In genomic region chr10:86899670-86900276, GRCh38 we compare ENCODE assay signal across 9 cellular contexts. TPM values are rescaled to one million over a fixed set of nuclear protein-coding genes. Genes with fewer than 3 reads are reported as not detected.
DNase-seq lines count a peak whose midpoint lies in the region; ATAC-seq and TF ChIP-seq lines count a peak whose summit lies in the region.
"Had no signal": no experiment of that assay in that cellular context is flagged by ENCODE, and none has a peak within 500 bp of the region (broad histone marks: within the 10 kb centered on the region; RNA-seq: fewer than 3 reads in every experiment).

No MANE protein-coding gene starts in this region.

- 23% methylated on average over 9 of the region's 9 CpGs for WGBS in SK-N-SH (ENCODE audit: low lambda C conversion rate)

- no peaks in the 10 kb centered on the region for H4K20me1 ChIP-seq in SK-N-SH (ENCODE audit: insufficient read depth)
- H4K20me1 ChIP-seq: BLaER1 treated with 17β-estradiol and CSF1 and Interleukin-3, amounts not matched to agents 10 nM and 100 nM had no signal

- DNase-seq in NCI-H1417 (lab: John Stamatoyannopoulos, UW) (peak; percentile 3 to 60 (median 18)), NCI-H1417 treated with DMSO at 0.1 percent for 48 hours (lab: John Stamatoyannopoulos, UW) (no peak), SK-N-SH (peak; percentile 60), cardiac fibroblast (ENCODE audit: low read depth in 2 of 2) (peak; percentile 85 to 86), islet precursor cell (peak; percentile 69)
- DNase-seq in Jurkat, Clone E6-1 (ENCODE audit: low read depth, low spot score): peak; percentile 22
- peak; percentile 7 to 8 for DNase-seq in stimulated activated CD4-positive, alpha-beta T cell treated with anti-CD3 and anti-CD28 coated beads, Interleukin-1b, Interleukin-23, amount 100 ng/mL, for 1 hour (ENCODE audit: low read depth in 2 of 2)

- no peak overlapping the region for H3K9ac ChIP-seq in SK-N-SH
- H3K9ac ChIP-seq: BLaER1 treated with 17β-estradiol and CSF1 and Interleukin-3, amounts not matched to agents 10 nM and 100 nM had no signal

- peak; percentile 84 for TF ChIP-seq RAD21 in SK-N-SH (IDR thresholded peaks at IDR 0.05; ENCODE audit: low read length)

- ATAC-seq in GM21381 (IDR thresholded peaks at IDR 0.05; ENCODE audit: unreplicated experiment): no peak

- H3K9me2 ChIP-seq in SK-N-SH: no peaks in the 10 kb centered on the region

- H3K27me3 ChIP-seq in SK-N-SH (ENCODE audit: insufficient read depth): no peaks in the 10 kb centered on the region
- H3K27me3 ChIP-seq: BLaER1 treated with 17β-estradiol and CSF1 and Interleukin-3, amounts not matched to agents 10 nM and 100 nM had no signal

- peaks cover 43 to 44% of the 10 kb centered on the region in 2 experiments for H3K36me3 ChIP-seq in SK-N-SH (replicated peaks in 1 of 2; ENCODE audit: control insufficient read depth in 1 of 2, insufficient read depth in 2 of 2, low read length in 1 of 2)
- H3K36me3 ChIP-seq: BLaER1 treated with 17β-estradiol and CSF1 and Interleukin-3, amounts not matched to agents 10 nM and 100 nM had no signal

- H3K4me3 ChIP-seq in Jurkat, Clone E6-1 (ENCODE audit: low read length): no peak overlapping the region
- H3K4me3 ChIP-seq in SK-N-SH (ENCODE audit: low read depth in 2 of 2, low read length in 1 of 2) (no peak overlapping the region; a peak in 1 of 4 replicates), cardiac fibroblast (replicated peaks in 1 of 2; ENCODE audit: low read depth in 2 of 2, low read length in 2 of 2) (no peak overlapping the region)
- H3K4me3 ChIP-seq: BLaER1 treated with 17β-estradiol and CSF1 and Interleukin-3, amounts not matched to agents 10 nM and 100 nM had no signal

- H3F3A ChIP-seq in SK-N-SH (replicated peaks; ENCODE audit: insufficient read depth): peaks cover 10% of the 10 kb centered on the region

- H3K9me3 ChIP-seq in SK-N-SH: no peaks in the 10 kb centered on the region

- no peak for TF ChIP-seq EP300 in SK-N-SH (IDR thresholded peaks at IDR 0.05; ENCODE audit: borderline replicate concordance in 1 of 2, low read depth in 1 of 2, low read length in 1 of 2)

- CTCF ChIA-PET in SK-N-SH (lab: Yijun Ruan, JAX): interaction anchor here (0.6 to 6.3 kb wide), 37 partner anchors 10 to 499 kb away, joined by 3 to 73 read pairs (median 5); partner anchors contain the start of gene BMPR1A

- H3K4me1 ChIP-seq in SK-N-SH (ENCODE audit: control insufficient read depth in 1 of 2, insufficient read depth in 2 of 2, low read depth in 1 of 2, low read length in 1 of 2): peaks cover 4 to 11% of the 10 kb centered on the region in 2 experiments; a peak in 3 of 4 replicates
- H3K4me1 ChIP-seq: BLaER1 treated with 17β-estradiol and CSF1 and Interleukin-3, amounts not matched to agents 10 nM and 100 nM had no signal

- no peak overlapping the region for H3K4me2 ChIP-seq in SK-N-SH
- H3K4me2 ChIP-seq: BLaER1 treated with 17β-estradiol and CSF1 and Interleukin-3, amounts not matched to agents 10 nM and 100 nM had no signal

- H3K79me2 ChIP-seq in SK-N-SH (ENCODE audit: insufficient read depth): peaks cover 4% of the 10 kb centered on the region; the same call in 1 of the 2 replicates

- H2AFZ ChIP-seq in SK-N-SH (ENCODE audit: low read depth): no peak overlapping the region

- POLR2A ChIA-PET in SK-N-SH (lab: Yijun Ruan, JAX): interaction anchor here (2.2 kb wide), 1 partner anchor 188 kb away, joined by 8 read pairs; no protein-coding TSS in a partner anchor

- H3K27ac ChIP-seq in SK-N-SH (ENCODE audit: low read depth in 2 of 2, low read length in 1 of 2): no peak overlapping the region
- H3K27ac ChIP-seq: BLaER1 treated with 17β-estradiol and CSF1 and Interleukin-3, amounts not matched to agents 10 nM and 100 nM had no signal

- TF ChIP-seq CTCF in SK-N-SH (IDR thresholded peaks at IDR 0.05) (peak; percentile 91), cardiac fibroblast (IDR thresholded peaks at IDR 0.05; ENCODE audit: low read depth, low read length) (peak; percentile 70)

TF ChIP-seq in SK-N-SH, 30 proteins besides CTCF, POLR2A, EP300 and RAD21:
- TF ChIP-seq SMC3 (IDR thresholded peaks at IDR 0.05; ENCODE audit: low read depth, low read length): peak; percentile 80
- peak; percentile 32; the same call in 1 of the 2 replicates for TF ChIP-seq MXI1 (IDR thresholded peaks at IDR 0.05; ENCODE audit: low read depth, low read length)
- TF ChIP-seq JUND (IDR thresholded peaks at IDR 0.05): no peak

RNA-seq across cellular contexts. Expression of gene MMRN2, which starts 57.6 kb away (rescaled TPM):
- not detected for polyA plus RNA-seq in Jurkat, Clone E6-1 (2012; ENCODE audit: insufficient read depth, insufficient read length)
- 0.02 and 0.05 TPM in 2 replicates for polyA plus RNA-seq in SK-N-SH (2012; rRNA removed)
- polyA plus RNA-seq in SK-N-SH (2012; cell fraction: cytosol; rRNA removed): not detected in 2 replicates
- 0.01 and 0.06 TPM in 2 replicates for polyA plus RNA-seq in SK-N-SH (2012; cell fraction: nucleus; rRNA removed)

RNA-seq across cellular contexts. Expression of gene SNCG, which starts 58.6 kb away (rescaled TPM):
- polyA plus RNA-seq in Jurkat, Clone E6-1 (2012; ENCODE audit: insufficient read depth, insufficient read length): not detected
- polyA plus RNA-seq in SK-N-SH (2012; rRNA removed): 3.8 and 4.3 TPM in 2 replicates
- 2.3 and 3.1 TPM in 2 replicates for polyA plus RNA-seq in SK-N-SH (2012; cell fraction: cytosol; rRNA removed)
- polyA plus RNA-seq in SK-N-SH (2012; cell fraction: nucleus; rRNA removed): 5.2 and 6.0 TPM in 2 replicates
